ENCODE assay signal across 25 cellular contexts in the genomic region with DNA sequence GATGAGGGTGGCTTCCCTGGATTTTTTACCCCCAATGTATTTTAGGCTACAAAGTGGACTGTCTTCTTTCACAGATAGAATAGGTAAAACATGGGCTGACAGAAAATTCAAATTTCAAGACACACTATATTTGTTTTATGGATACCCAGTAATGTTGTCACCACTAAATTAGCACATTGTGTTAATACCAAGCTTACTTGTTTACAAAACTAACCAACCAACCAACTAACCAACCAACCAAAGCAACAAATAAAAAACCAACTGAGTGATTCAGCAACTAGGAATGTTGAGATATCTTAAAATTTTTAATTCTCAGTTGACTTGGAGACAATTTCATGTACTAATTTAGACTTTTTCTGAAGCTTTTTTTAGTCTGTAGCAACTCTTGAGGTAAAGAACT.
"Had no signal": no experiment of that assay in that cellular context is flagged by ENCODE, and none has a peak within 500 bp of the region (broad histone marks: within the 10 kb centered on the region; RNA-seq: fewer than 3 reads in every experiment).

No MANE protein-coding gene starts in this region.

- H3K79me2 ChIP-seq: hepatocyte had no signal

- H3K4me3 ChIP-seq: colonic mucosa, esophagus squamous epithelium, gastroesophageal sphincter, heart left ventricle, hepatocyte, left lung, lower lobe of right lung, mucosa of descending colon had no signal

- H3K27me3 ChIP-seq: colonic mucosa, esophagus squamous epithelium, gastroesophageal sphincter, heart left ventricle, hepatocyte, left lung had no signal

- H3K36me3 ChIP-seq: colonic mucosa, esophagus squamous epithelium, gastroesophageal sphincter, heart left ventricle, left lung, lower lobe of right lung had no signal

- H3K27ac ChIP-seq: colonic mucosa, epithelial cell of prostate, gastroesophageal sphincter, hepatocyte, left lung, lower lobe of right lung had no signal

- ATAC-seq: effector memory CD8-positive, alpha-beta T cell; esophagus mucosa; gastroesophageal sphincter; heart left ventricle; left cardiac atrium; left lung; left ventricle myocardium superior; lower lobe of right lung; mucosa of descending colon; naive thymus-derived CD8-positive, alpha-beta T cell had no signal

- H3K9me3 ChIP-seq: colonic mucosa, esophagus squamous epithelium, gastroesophageal sphincter, heart left ventricle, left lung, lower lobe of right lung, mucosa of descending colon had no signal

- DNase-seq: colonic mucosa; cortex of kidney; effector CD8-positive, alpha-beta T cell; effector memory CD8-positive, alpha-beta T cell; endodermal cell; erythroblast; esophagus squamous epithelium; foreskin fibroblast; heart left ventricle; hypothalamus; immature natural killer cell; islet precursor cell; kidney; left cardiac atrium; left lung; left ventricle myocardium superior; lower lobe of right lung; mesenchymal stem cell; mucosa of descending colon; naive B cell; naive thymus-derived CD8-positive, alpha-beta T cell had no signal

- H3K4me1 ChIP-seq: colonic mucosa had no signal

- H3K4me2 ChIP-seq: hepatocyte had no signal

- H2AFZ ChIP-seq: hepatocyte had no signal
